15 cellular contexts compared by ENCODE assay signal in the genomic region with DNA sequence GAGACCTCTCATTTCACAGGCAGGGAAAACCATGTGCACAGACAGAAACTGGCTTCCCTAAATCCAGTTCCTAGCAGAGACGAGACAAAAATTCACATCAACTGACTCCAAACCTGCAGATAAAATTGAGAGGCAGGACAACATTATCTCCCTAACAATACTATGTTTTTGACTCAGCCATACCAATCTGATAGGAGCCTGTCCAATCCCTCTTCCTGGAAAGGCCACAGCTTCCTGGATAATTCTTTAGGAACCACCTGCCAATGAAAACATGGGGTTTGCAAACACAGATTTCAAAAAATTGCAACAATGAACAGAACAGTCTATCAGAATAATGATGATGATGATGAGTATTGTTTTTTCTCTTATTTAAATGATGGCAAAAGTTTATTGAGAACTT. TPM values are rescaled to one million over a fixed set of nuclear protein-coding genes. Genes with fewer than 3 reads are reported as not detected.
DNase-seq lines count a peak whose midpoint lies in the region; ATAC-seq and TF ChIP-seq lines count a peak whose summit lies in the region.
"Had no signal": no experiment of that assay in that cellular context is flagged by ENCODE, and none has a peak within 500 bp of the region (broad histone marks: within the 10 kb centered on the region; RNA-seq: fewer than 3 reads in every experiment).

No MANE protein-coding gene starts in this region.

- intact Hi-C loops in left ventricle myocardium inferior (cut with micrococcal nuclease) (no loop called here), cardiac septum (cut with DNase I) (loop anchor here (1.0 kb wide), 1 partner anchor 22 kb away; no protein-coding TSS in a partner anchor), uterus (cut with DNase I; ENCODE audit: low total_unique reads) (no loop called here)

- H3K27ac ChIP-seq in left ventricle myocardium inferior (replicated peaks) (peak overlapping the region; percentile 75), brain microvascular endothelial cell (no peak overlapping the region), uterus (peak overlapping the region; percentile 23 to 64)

- peaks cover 52% of the 10 kb centered on the region for H3K4me1 ChIP-seq in left ventricle myocardium inferior
- no peaks in the 10 kb centered on the region for H3K4me1 ChIP-seq in uterus

- H3K9me3 ChIP-seq in left ventricle myocardium inferior (replicated peaks) (no peaks in the 10 kb centered on the region), uterus (no peaks in the 10 kb centered on the region)

- no peaks in the 10 kb centered on the region for H3K9me3 Mint-ChIP-seq in immature natural killer cell
- H3K9me3 Mint-ChIP-seq: CD4-positive, alpha-beta T cell had no signal

- TF ChIP-seq CTCF in left ventricle myocardium inferior (IDR thresholded peaks at IDR 0.05; ENCODE audit: borderline replicate concordance) = no peak
- no peak for TF ChIP-seq CTCF in brain microvascular endothelial cell (IDR thresholded peaks at IDR 0.05; ENCODE audit: low read depth, low read length, missing control alignments)
- TF ChIP-seq CTCF in uterus (IDR thresholded peaks at IDR 0.05) = no peak

- in situ Hi-C loops in brain microvascular endothelial cell (cut with HindIII; ENCODE audit: low pct_ligation_motif_present, low sequenced_read_pairs) = no loop called here

- H3K27ac Mint-ChIP-seq in immature natural killer cell = no peak overlapping the region
- H3K27ac Mint-ChIP-seq: CD4-positive, alpha-beta T cell had no signal

- peaks cover 0 to 3% (median 1%) of the 10 kb centered on the region in 3 donors for H3K27me3 Mint-ChIP-seq in immature natural killer cell (ENCODE audit: low read depth in 3 of 3)

- peaks cover 9 to 31% of the 10 kb centered on the region in 2 donors for H3K4me1 Mint-ChIP-seq in immature natural killer cell

- H3K4me3 ChIP-seq in left ventricle myocardium inferior (no peak overlapping the region), brain microvascular endothelial cell (ENCODE audit: low read depth, low read length) (no peak overlapping the region), uterus (no peak overlapping the region)

- peak; percentile 76 for ATAC-seq in left lobe of liver
- no peak for ATAC-seq in GM18873 (IDR thresholded peaks at IDR 0.05; ENCODE audit: low FRiP score, unreplicated experiment)

- TF ChIP-seq POLR2A in uterus (IDR thresholded peaks at IDR 0.05) = no peak

- H3K4me3 Mint-ChIP-seq in immature natural killer cell = no peak overlapping the region
- H3K4me3 Mint-ChIP-seq: CD4-positive, alpha-beta T cell had no signal

- no peaks in the 10 kb centered on the region for H3K36me3 Mint-ChIP-seq in immature natural killer cell

- H3K36me3 ChIP-seq in left ventricle myocardium inferior (peaks cover 17% of the 10 kb centered on the region), brain microvascular endothelial cell (replicated peaks) (no peaks in the 10 kb centered on the region), uterus (no peaks in the 10 kb centered on the region)

- no peaks in the 10 kb centered on the region for H3K27me3 ChIP-seq in left ventricle myocardium inferior (ENCODE audit: low read depth)
- H3K27me3 ChIP-seq in brain microvascular endothelial cell (replicated peaks) = no peaks in the 10 kb centered on the region
- H3K27me3 ChIP-seq in uterus = no peaks in the 10 kb centered on the region

- DNase-seq in left ventricle myocardium inferior (no peak), cardiac septum (ENCODE audit: low spot score) (no peak), brain microvascular endothelial cell (peak; percentile 21), left lobe of liver (ENCODE audit: low spot score) (no peak), uterus (no peak), NCI-H526 (lab: John Stamatoyannopoulos, UW) (no peak), immature natural killer cell (no peak)
- DNase-seq: AML-193; Calu3; CD4-positive, alpha-beta T cell; GOT3; KBM-7; NCI-H1092 treated with DMSO at 0.1 percent for 48 hours; NCI-H187 had no signal

RNA-seq across cellular contexts. Expression of gene SH3TC2, which starts 22.4 kb away (rescaled TPM):
- 9.4 TPM for total RNA-seq in left ventricle myocardium inferior
- total RNA-seq in cardiac septum = 2.5 TPM
- total RNA-seq in left lobe of liver = 0.43 TPM
- 1 to 10 TPM in 3 of 4 donors, under 1 TPM in 1; 0.29 to 3.5 (median 2.1) TPM for total RNA-seq in uterus
- under 1 TPM in 2 of 3 donors, not detected in 1; 0.47 to 0.82 TPM for polyA plus RNA-seq in immature natural killer cell
- total RNA-seq: CD4-positive, alpha-beta T cell had no signal
